8 cellular contexts compared by ENCODE assay signal in genomic region chr1:19678931-19679453, GRCh38. TPM values are rescaled to one million over a fixed set of nuclear protein-coding genes. Genes with fewer than 3 reads are reported as not detected.
"Had no signal": no experiment of that assay in that cellular context is flagged by ENCODE, and none has a peak within 500 bp of the region (broad histone marks: within the 10 kb centered on the region; RNA-seq: fewer than 3 reads in every experiment).

No MANE protein-coding gene starts in this region.

- H3K4me1 ChIP-seq: HAP-1 had no signal

- ATAC-seq: GM23338, HepG2, K562 had no signal

- H3K27ac ChIP-seq: HL-60 had no signal

- H3K4me3 ChIP-seq: GM23338, HAP-1, K562 had no signal

- H2AFZ ChIP-seq: GM23338 had no signal

- H3K9me3 ChIP-seq: HAP-1 had no signal

- H3K4me2 ChIP-seq: GM23338 had no signal

- H3K36me3 ChIP-seq: HAP-1 had no signal

- H3K9me3 Mint-ChIP-seq: GM23338, HFFc6 had no signal

- H3K27ac Mint-ChIP-seq: HFFc6 had no signal

- H3K4me3 Mint-ChIP-seq: GM23338, HFFc6 had no signal

- DNase-seq: HFFc6, IMR-90 had no signal

RNA-seq across cellular contexts. Expression of gene HTR6, which starts 14.3 kb away (rescaled TPM):
- total RNA-seq: HFFc6, HT1080, IMR-90, K562 had no signal
- polyA plus RNA-seq: HepG2, IMR-90, K562 had no signal
